Comparison of ENCODE assay signal across 30 cellular contexts in genomic region chr6:159997498-159998101, GRCh38. TPM values are rescaled to one million over a fixed set of nuclear protein-coding genes. Genes with fewer than 3 reads are reported as not detected.
DNase-seq lines count a peak whose midpoint lies in the region; ATAC-seq and TF ChIP-seq lines count a peak whose summit lies in the region.
"Had no signal": no experiment of that assay in that cellular context is flagged by ENCODE, and none has a peak within 500 bp of the region (broad histone marks: within the 10 kb centered on the region; RNA-seq: fewer than 3 reads in every experiment).

No MANE protein-coding gene starts in this region.

- CTCF ChIA-PET in HEK293T (lab: Yijun Ruan, JAX), result no interaction called here

- H3K4me3 Mint-ChIP-seq in activated T-cell treated with anti-CD3 and anti-CD28 coated beads, Interleukin-2, amount 50 U/mL, for 24 hours, result no peak overlapping the region
- peak overlapping the region; percentile 59 for H3K4me3 Mint-ChIP-seq in activated T-helper 17 cell treated with anti-CD3 and anti-CD28 coated beads, Interleukin-2, amount 50 U/mL, for 72 hours
- H3K4me3 Mint-ChIP-seq in stimulated activated naive B cell treated with anti-CD40 and anti-IgM and Interleukin-4, amounts not matched to agents 10 μg/mL and 1 μg/mL and 100 μg/mL, for 72 hours, result no peak overlapping the region
- H3K4me3 Mint-ChIP-seq: B cell; CD8-positive, alpha-beta T cell; IgD-negative memory B cell; T-helper 2 cell treated with Interferon-gamma antibody and Interleukin-4, amounts not matched to agents 5 μg/mL and 100 μg/mL, for 36 hours had no signal

- H3K36me3 ChIP-seq in left lung, result peaks cover 0 to 14% of the 10 kb centered on the region in 2 donors
- H3K36me3 ChIP-seq: colonic mucosa, thoracic aorta, vagina had no signal

- H3K36me3 Mint-ChIP-seq in activated T-cell treated with anti-CD3 and anti-CD28 coated beads, Interleukin-2, amount 50 U/mL, for 24 hours (ENCODE audit: low read depth), result peaks cover 85% of the 10 kb centered on the region
- H3K36me3 Mint-ChIP-seq in activated T-helper 17 cell treated with anti-CD3 and anti-CD28 coated beads, Interleukin-2, amount 50 U/mL, for 72 hours (ENCODE audit: low read depth), result peaks cover 69% of the 10 kb centered on the region
- H3K36me3 Mint-ChIP-seq in stimulated activated naive B cell treated with anti-CD40 and anti-IgM and Interleukin-4, amounts not matched to agents 10 μg/mL and 1 μg/mL and 100 μg/mL, for 72 hours, result peaks cover 76 to 85% of the 10 kb centered on the region in 2 donors

- H3K4me1 ChIP-seq in left lung, result peaks cover 0 to 26% of the 10 kb centered on the region in 2 donors
- H3K4me1 ChIP-seq: A549, colonic mucosa, vagina had no signal

- ATAC-seq in activated T-helper 17 cell treated with anti-CD3 and anti-CD28 coated beads, Interleukin-2, amount 50 U/mL, for 72 hours (replicated peaks), result no peak
- ATAC-seq in left lung, result peak; percentile 6
- ATAC-seq in stimulated activated naive B cell treated with anti-CD40 and anti-IgM and Interleukin-4, amounts not matched to agents 10 μg/mL and 1 μg/mL and 100 μg/mL, for 72 hours (replicated peaks), result no peak
- ATAC-seq: A549; CD8-positive, alpha-beta T cell; foreskin keratinocyte had no signal

- intact Hi-C loops in left lung (cut with DNase I), result no loop called here

- POLR2A ChIA-PET in HEK293T (lab: Yijun Ruan, JAX), result no interaction called here

- H3K27ac Mint-ChIP-seq in activated T-cell treated with anti-CD3 and anti-CD28 coated beads, Interleukin-2, amount 50 U/mL, for 24 hours, result peak overlapping the region; percentile 12
- peak overlapping the region; percentile 67 for H3K27ac Mint-ChIP-seq in activated T-helper 17 cell treated with anti-CD3 and anti-CD28 coated beads, Interleukin-2, amount 50 U/mL, for 72 hours
- H3K27ac Mint-ChIP-seq in stimulated activated naive B cell treated with anti-CD40 and anti-IgM and Interleukin-4, amounts not matched to agents 10 μg/mL and 1 μg/mL and 100 μg/mL, for 72 hours, result peak overlapping the region; percentile 4
- H3K27ac Mint-ChIP-seq: B cell; CD8-positive, alpha-beta T cell; T-helper 2 cell treated with Interferon-gamma antibody and Interleukin-4, amounts not matched to agents 5 μg/mL and 100 μg/mL, for 36 hours had no signal

- H3K27ac ChIP-seq in left lung, result no peak overlapping the region
- H3K27ac ChIP-seq: A549, colonic mucosa, esophagus muscularis mucosa, foreskin keratinocyte, heart right ventricle, sigmoid colon, thoracic aorta, vagina had no signal

- no peak for TF ChIP-seq CTCF in left lung (IDR thresholded peaks at IDR 0.05)

- H3K4me3 ChIP-seq in left lung, result no peak overlapping the region
- H3K4me3 ChIP-seq: A549, colonic mucosa, esophagus muscularis mucosa, heart right ventricle, sigmoid colon, thoracic aorta, vagina had no signal

- peaks cover 76% of the 10 kb centered on the region for H3K4me1 Mint-ChIP-seq in activated T-cell treated with anti-CD3 and anti-CD28 coated beads, Interleukin-2, amount 50 U/mL, for 24 hours (ENCODE audit: low read depth)
- peaks cover 59% of the 10 kb centered on the region for H3K4me1 Mint-ChIP-seq in activated T-helper 17 cell treated with anti-CD3 and anti-CD28 coated beads, Interleukin-2, amount 50 U/mL, for 72 hours
- H3K4me1 Mint-ChIP-seq in stimulated activated naive B cell treated with anti-CD40 and anti-IgM and Interleukin-4, amounts not matched to agents 10 μg/mL and 1 μg/mL and 100 μg/mL, for 72 hours, result peaks cover 56 to 73% of the 10 kb centered on the region in 2 donors

- H3K9me3 Mint-ChIP-seq in activated T-cell treated with anti-CD3 and anti-CD28 coated beads, Interleukin-2, amount 50 U/mL, for 24 hours, result peaks cover 14% of the 10 kb centered on the region
- peaks cover 3% of the 10 kb centered on the region for H3K9me3 Mint-ChIP-seq in activated T-helper 17 cell treated with anti-CD3 and anti-CD28 coated beads, Interleukin-2, amount 50 U/mL, for 72 hours
- peaks cover 8 to 29% of the 10 kb centered on the region in 2 donors for H3K9me3 Mint-ChIP-seq in stimulated activated naive B cell treated with anti-CD40 and anti-IgM and Interleukin-4, amounts not matched to agents 10 μg/mL and 1 μg/mL and 100 μg/mL, for 72 hours

- no peaks in the 10 kb centered on the region for H3K9me3 ChIP-seq in left lung
- H3K9me3 ChIP-seq: A549, colonic mucosa, esophagus muscularis mucosa, sigmoid colon, thoracic aorta, vagina had no signal

- no peak for DNase-seq in activated T-cell treated with anti-CD3 and anti-CD28 coated beads, Interleukin-2, amount 50 U/mL, for 24 hours
- DNase-seq in activated T-cell treated with anti-CD3 and anti-CD28 coated beads for 4 hours (no peak), left lung (no peak), HEK293T (ENCODE audit: extremely low spot score) (no peak), amniotic stem cell (lab: John Stamatoyannopoulos, UW) (no peak), AML-193 (lab: John Stamatoyannopoulos, UW) (no peak)
- no peak for DNase-seq in stimulated activated naive B cell treated with anti-CD40 and anti-IgM and Interleukin-4, amounts not matched to agents 10 μg/mL and 1 μg/mL and 100 μg/mL, for 72 hours
- DNase-seq: activated CD4-positive, alpha-beta T cell treated with anti-CD3 and anti-CD28 coated beads for 48 hours; activated effector memory CD4-positive, alpha-beta T cell treated with anti-CD3 and anti-CD28 coated beads, Interleukin-2, amount 50 U/mL, for 16 hours; CD8-positive, alpha-beta T cell; colonic mucosa; DMS 273 treated with DMSO at 0.1 percent for 48 hours; foreskin keratinocyte; heart right ventricle; mammary epithelial cell; NCI-H1092 treated with DMSO at 0.1 percent for 48 hours; NCI-H2029; NCI-H526 treated with DMSO at 0.1 percent for 48 hours; Right ventricle myocardium superior; sigmoid colon; stimulated activated CD4-positive, alpha-beta T cell treated with anti-CD3 and anti-CD28 coated beads, Interleukin-4, amount 100 ng/mL, for 4 hours; stimulated activated naive CD4-positive, alpha-beta T cell had no signal

- H3K27me3 Mint-ChIP-seq in activated T-cell treated with anti-CD3 and anti-CD28 coated beads, Interleukin-2, amount 50 U/mL, for 24 hours, result no peaks in the 10 kb centered on the region
- no peaks in the 10 kb centered on the region for H3K27me3 Mint-ChIP-seq in activated T-helper 17 cell treated with anti-CD3 and anti-CD28 coated beads, Interleukin-2, amount 50 U/mL, for 72 hours
- H3K27me3 Mint-ChIP-seq in stimulated activated naive B cell treated with anti-CD40 and anti-IgM and Interleukin-4, amounts not matched to agents 10 μg/mL and 1 μg/mL and 100 μg/mL, for 72 hours, result no peaks in the 10 kb centered on the region
- H3K27me3 Mint-ChIP-seq: B cell, IgD-negative memory B cell had no signal

- no peaks in the 10 kb centered on the region for H3K27me3 ChIP-seq in left lung
- H3K27me3 ChIP-seq: colonic mucosa, esophagus muscularis mucosa, foreskin keratinocyte, heart right ventricle, sigmoid colon, vagina had no signal

TF ChIP-seq in HEK293T, 16 proteins besides CTCF, POLR2A, EP300 and RAD21:
- TF ChIP-seq L3MBTL2 (conservative IDR thresholded peaks at IDR 0.05) (no peak), CTBP1 (IDR thresholded peaks at IDR 0.05; ENCODE audit: borderline replicate concordance) (no peak), ARNT (IDR thresholded peaks at IDR 0.05) (no peak), SUZ12 (IDR thresholded peaks at IDR 0.05) (no peak), HDGF (IDR thresholded peaks at IDR 0.05; ENCODE audit: borderline replicate concordance) (no peak), SP1 (IDR thresholded peaks at IDR 0.05) (no peak), TARDBP (IDR thresholded peaks at IDR 0.05) (no peak), FOXA1 (IDR thresholded peaks at IDR 0.05) (no peak), NFRKB (IDR thresholded peaks at IDR 0.05) (no peak), ZNF384 (IDR thresholded peaks at IDR 0.05) (no peak), FOXM1 (IDR thresholded peaks at IDR 0.05; ENCODE audit: borderline replicate concordance) (no peak), ELF4 (IDR thresholded peaks at IDR 0.05) (no peak), LEF1 (IDR thresholded peaks at IDR 0.05; ENCODE audit: borderline replicate concordance) (no peak), BHLHE40 (IDR thresholded peaks at IDR 0.05; ENCODE audit: borderline replicate concordance) (no peak), FOXK2 (IDR thresholded peaks at IDR 0.05) (no peak)
- TF ChIP-seq, protein P1, sequence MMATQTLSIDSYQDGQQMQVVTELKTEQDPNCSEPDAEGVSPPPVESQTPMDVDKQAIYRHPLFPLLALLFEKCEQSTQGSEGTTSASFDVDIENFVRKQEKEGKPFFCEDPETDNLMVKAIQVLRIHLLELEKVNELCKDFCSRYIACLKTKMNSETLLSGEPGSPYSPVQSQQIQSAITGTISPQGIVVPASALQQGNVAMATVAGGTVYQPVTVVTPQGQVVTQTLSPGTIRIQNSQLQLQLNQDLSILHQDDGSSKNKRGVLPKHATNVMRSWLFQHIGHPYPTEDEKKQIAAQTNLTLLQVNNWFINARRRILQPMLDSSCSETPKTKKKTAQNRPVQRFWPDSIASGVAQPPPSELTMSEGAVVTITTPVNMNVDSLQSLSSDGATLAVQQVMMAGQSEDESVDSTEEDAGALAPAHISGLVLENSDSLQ (IDR thresholded peaks at IDR 0.05), result no peak

RNA-seq across cellular contexts. Expression of gene IGF2R, which starts 28.7 kb away (rescaled TPM):
- total RNA-seq in activated T-helper 17 cell treated with anti-CD3 and anti-CD28 coated beads, Interleukin-2, amount 50 U/mL, for 72 hours, result 10 to 100 TPM; 68.2 to 82.2 TPM
- total RNA-seq in left lung, result 100 to 1,000 TPM; 141 to 153 TPM

Comparison
In these comparisons a context has a peak if more than half of its experiments do, and no peak if none do; other contexts are left out.
1. H3K27ac Mint-ChIP-seq: peak in every context shown above with its lines; median percentile 67 in activated T-helper 17 cell treated with anti-CD3 and anti-CD28 coated beads, Interleukin-2, amount 50 U/mL, for 72 hours; 12 in activated T-cell treated with anti-CD3 and anti-CD28 coated beads, Interleukin-2, amount 50 U/mL, for 24 hours; 4 in stimulated activated naive B cell treated with anti-CD40 and anti-IgM and Interleukin-4, amounts not matched to agents 10 μg/mL and 1 μg/mL and 100 μg/mL, for 72 hours.